ENCODE assay signal across 10 cellular contexts in the genomic region with DNA sequence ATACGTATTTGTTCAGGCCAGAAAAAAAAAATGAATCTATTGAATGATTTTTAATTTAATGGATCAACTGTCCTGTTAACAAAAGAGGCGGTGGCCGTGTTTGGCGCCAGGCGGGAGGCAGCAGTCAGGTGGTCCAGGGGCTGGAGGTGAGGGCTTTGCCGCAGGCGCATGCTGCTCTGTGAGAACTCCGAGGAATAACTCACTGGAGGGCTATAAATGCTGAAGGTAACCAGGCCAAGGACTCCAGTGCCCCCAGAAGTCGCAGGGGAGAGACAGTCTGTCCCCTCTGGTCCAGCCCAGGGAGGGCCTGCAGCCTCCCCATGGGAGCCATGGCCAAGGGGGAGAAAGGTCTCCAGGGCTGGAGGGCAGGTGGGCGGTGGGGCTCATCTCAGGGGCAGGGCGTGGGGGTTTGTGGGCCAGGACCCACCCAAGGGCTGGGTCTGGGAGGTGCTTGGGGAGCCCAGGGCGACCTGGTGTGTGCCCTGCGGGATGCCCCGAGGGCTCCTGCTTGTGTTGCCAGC. TPM values are rescaled to one million over a fixed set of nuclear protein-coding genes. Genes with fewer than 3 reads are reported as not detected.
DNase-seq lines count a peak whose midpoint lies in the region; ATAC-seq and TF ChIP-seq lines count a peak whose summit lies in the region.
"Had no signal": no experiment of that assay in that cellular context is flagged by ENCODE, and none has a peak within 500 bp of the region (broad histone marks: within the 10 kb centered on the region; RNA-seq: fewer than 3 reads in every experiment).

No MANE protein-coding gene starts in this region.

- H3K9ac ChIP-seq in GM23248 = peak overlapping the region; percentile 91

- no peaks in the 10 kb centered on the region for H3K9me3 ChIP-seq in GM23248 (ENCODE audit: low read depth)
- H3K9me3 ChIP-seq in SJCRH30 (replicated peaks) = no peaks in the 10 kb centered on the region
- H3K9me3 ChIP-seq in right atrium auricular region = no peaks in the 10 kb centered on the region
- H3K9me3 ChIP-seq in gastrocnemius medialis = no peaks in the 10 kb centered on the region

- no peak for DNase-seq in GM23248
- peak; percentile 53 to 64 for DNase-seq in SJCRH30
- DNase-seq in right atrium auricular region (ENCODE audit: low spot score) = no peak
- no peak for DNase-seq in gastrocnemius medialis
- no peak for DNase-seq in SKM-1 treated with dmso at 0.1 percent for 144 hours (lab: John Stamatoyannopoulos, UW; ENCODE audit: unreplicated experiment)
- no peak for DNase-seq in HUDEP-2 (lab: John Stamatoyannopoulos, UW; ENCODE audit: unreplicated experiment in 76 of 76)
- DNase-seq: activated naive CD8-positive, alpha-beta T cell treated with anti-CD3 and anti-CD28 coated beads, Interleukin-2, amount 10 ng/mL, durations not matched to agents 7 days and 5 days had no signal

- no peaks in the 10 kb centered on the region for H3K36me3 ChIP-seq in GM23248 (ENCODE audit: low read depth)
- no peaks in the 10 kb centered on the region for H3K36me3 ChIP-seq in SJCRH30
- no peaks in the 10 kb centered on the region for H3K36me3 ChIP-seq in right atrium auricular region
- H3K36me3 ChIP-seq in gastrocnemius medialis = no peaks in the 10 kb centered on the region

- peak overlapping the region; percentile 84 for H3K4me3 ChIP-seq in GM23248
- H3K4me3 ChIP-seq in SJCRH30 = peak overlapping the region; percentile 63
- peak overlapping the region in 1 of 2 donors; percentile 74 for H3K4me3 ChIP-seq in right atrium auricular region
- peak overlapping the region; percentile 80 to 96 (median 85) for H3K4me3 ChIP-seq in gastrocnemius medialis

- WGBS in GM23248 (ENCODE audit: low coverage in 1 of 2, low lambda C conversion rate in 2 of 2, missing lambda C conversion rate in 2 of 2), 2 experiments = 81 to 85% methylated on average over 12 to 14 of the region's 14 CpGs

- TF ChIP-seq CTCF in right atrium auricular region (IDR thresholded peaks at IDR 0.05) (no peak), gastrocnemius medialis (IDR thresholded peaks at IDR 0.05 in 4 of 5, conservative IDR thresholded peaks at IDR 0.05 in 1 of 5) (no peak)

- in situ Hi-C loops in GM23248 (cut with MboI) (no loop called here), gastrocnemius medialis (cut with MboI; ENCODE audit: low sequenced_read_pairs in 4 of 4) (no loop called here)

- intact Hi-C loops in gastrocnemius medialis (cut with DNase I; ENCODE audit: low total_unique reads) = loop anchor here (2.0 kb wide), 1 partner anchor 79 kb away; no protein-coding TSS in a partner anchor

- H2AFZ ChIP-seq in GM23248 = 0 out of 2 replicates have a peak overlapping the region, but pooled peaks have one; percentile 73

- ATAC-seq in gastrocnemius medialis (no peak), HG03342 (IDR thresholded peaks at IDR 0.05; ENCODE audit: unreplicated experiment) (no peak), HG03378 (IDR thresholded peaks at IDR 0.05; ENCODE audit: unreplicated experiment) (no peak)
- ATAC-seq: GM12878 had no signal

- no peaks in the 10 kb centered on the region for H3K9me2 ChIP-seq in GM23248 (ENCODE audit: insufficient read depth)

- H3F3A ChIP-seq in GM23248 (ENCODE audit: insufficient read depth) = peaks cover 9% of the 10 kb centered on the region; the same call in 1 of the 2 replicates

- H3K27ac ChIP-seq in GM23248 = peak overlapping the region; percentile 79
- peak overlapping the region; percentile 90; the same call in 1 of the 2 replicates for H3K27ac ChIP-seq in SJCRH30
- peak overlapping the region; percentile 97 to 98 for H3K27ac ChIP-seq in right atrium auricular region
- peak overlapping the region; percentile 93 to 99 (median 98) for H3K27ac ChIP-seq in gastrocnemius medialis

- TF ChIP-seq POLR2A in gastrocnemius medialis (IDR thresholded peaks at IDR 0.05) = no peak

- H3K27me3 ChIP-seq in GM23248 (replicated peaks; ENCODE audit: insufficient read depth) = no peaks in the 10 kb centered on the region
- H3K27me3 ChIP-seq in SJCRH30 = no peaks in the 10 kb centered on the region
- H3K27me3 ChIP-seq in right atrium auricular region = no peaks in the 10 kb centered on the region
- H3K27me3 ChIP-seq in gastrocnemius medialis = no peaks in the 10 kb centered on the region

- H3K79me2 ChIP-seq in GM23248 (ENCODE audit: insufficient read depth) = peaks cover 52% of the 10 kb centered on the region

- peaks cover 16% of the 10 kb centered on the region for H3K4me1 ChIP-seq in GM23248 (ENCODE audit: insufficient read depth)
- peaks cover 45% of the 10 kb centered on the region for H3K4me1 ChIP-seq in SJCRH30
- H3K4me1 ChIP-seq in right atrium auricular region = peaks cover 0 to 61% of the 10 kb centered on the region in 2 donors
- H3K4me1 ChIP-seq in gastrocnemius medialis = peaks cover 40 to 48% of the 10 kb centered on the region in 2 donors

- peak overlapping the region; percentile 92 for H3K4me2 ChIP-seq in GM23248 (ENCODE audit: unreplicated experiment)

- H4K20me1 ChIP-seq in GM23248 (ENCODE audit: insufficient read depth) = no peaks in the 10 kb centered on the region

RNA-seq across cellular contexts. Expression of a gene that starts 7.1 kb away (rescaled TPM):
- total RNA-seq in GM23248 (2014; rRNA removed; shearing (Covaris generic)) = 3.0 and 5.2 TPM in 2 replicates
- polyA plus RNA-seq in GM23248 (2016; fragmentation: Nextera tagmentation; extraction: Ambion mirVana) = 0.91 and 1.3 TPM in 2 replicates
- 17.4 and 20.0 TPM in 2 replicates for total RNA-seq in SJCRH30 (2014; rRNA removed; shearing (Covaris generic))
- 10 to 100 TPM in 1 of 2 donors, 1 to 10 TPM in 1; 5.8 to 12.7 TPM for total RNA-seq in right atrium auricular region
- total RNA-seq in gastrocnemius medialis = 1 to 10 TPM; 2.5 to 8.4 (median 5.8) TPM

Comparison
In these comparisons a context has a peak if more than half of its experiments do, and no peak if none do; other contexts are left out.
1. DNase-seq: peak in SJCRH30 (2 of 2); none in GM23248 (single experiment), right atrium auricular region (single experiment), gastrocnemius medialis (0 of 2), SKM-1 treated with dmso at 0.1 percent for 144 hours (single experiment) and HUDEP-2 (0 of 76).
2. Peak in every context shown above with its lines, with median percentiles within 50 percentile points of each other: H3K27ac ChIP-seq.